17 cellular contexts compared by ENCODE assay signal in the genomic region with DNA sequence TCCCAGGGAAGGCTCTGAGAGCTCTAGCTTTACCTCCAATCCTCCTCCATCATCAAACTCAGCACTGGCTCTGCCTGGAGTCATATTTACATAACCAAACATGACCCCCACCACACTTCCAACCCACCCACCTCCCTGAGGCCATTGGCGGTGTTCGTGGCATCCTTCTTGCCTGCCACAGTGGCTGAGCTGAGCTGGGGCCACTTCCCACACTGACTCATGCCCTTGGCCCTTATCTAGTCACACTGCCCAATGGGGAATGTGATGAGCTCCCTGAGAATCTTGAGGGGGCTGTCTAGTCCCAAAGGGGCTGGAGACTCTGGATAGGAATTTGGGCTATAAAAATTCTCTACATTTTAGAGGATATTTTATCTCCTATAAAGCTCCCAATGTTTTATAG.
DNase-seq lines count a peak whose midpoint lies in the region; ATAC-seq, FAIRE-seq and TF ChIP-seq lines count a peak whose summit lies in the region.
"Had no signal": no experiment of that assay in that cellular context is flagged by ENCODE, and none has a peak within 500 bp of the region (broad histone marks: within the 10 kb centered on the region; RNA-seq: fewer than 3 reads in every experiment).

No MANE protein-coding gene starts in this region.

- no peak for ATAC-seq in K562
- ATAC-seq: body of pancreas; CD8-positive, alpha-beta T cell had no signal

- H3K4me2 ChIP-seq in PC-9 (no peak overlapping the region), K562 (ENCODE audit: insufficient read depth, low read length) (no peak overlapping the region)

- 0 out of 2 replicates have a peak overlapping the region, but pooled peaks have one; percentile 12 for H3K27ac ChIP-seq in PC-9
- no peak overlapping the region for H3K27ac ChIP-seq in K562 (ENCODE audit: extremely low read depth, low read depth, low read length)
- no peak overlapping the region for H3K27ac ChIP-seq in vagina
- H3K27ac ChIP-seq: body of pancreas had no signal

- H3K79me2 ChIP-seq in PC-9 (ENCODE audit: low read depth) = 0 out of 2 replicates have a peak, but pooled peaks cover 4% of the 10 kb centered on the region
- no peaks in the 10 kb centered on the region for H3K79me2 ChIP-seq in K562 (ENCODE audit: control insufficient read depth, insufficient read depth, low read length)

- H3F3A ChIP-seq in PC-9 (ENCODE audit: insufficient read depth, low read depth) = peaks cover 27% of the 10 kb centered on the region; the same call in 1 of the 2 replicates

- POLR2A ChIA-PET in PC-9 (lab: Charles Lee; ENCODE audit: unreplicated experiment) (no interaction called here), K562 (lab: Yijun Ruan, JAX) (interaction anchor here (0.6 to 1.2 kb wide), 7 partner anchors 9 to 295 kb away, joined by 3 to 5 read pairs (median 4); no protein-coding TSS in a partner anchor)

- H3K4me3 ChIP-seq in AG10803 (ENCODE audit: low read length) (no peak overlapping the region), PC-9 (no peak overlapping the region), K562 (no peak overlapping the region), vagina (no peak overlapping the region)
- H3K4me3 ChIP-seq: body of pancreas, HAP-1 had no signal

- no peak for TF ChIP-seq RAD21 in K562 (CRISPR knock-in tag; conservative IDR thresholded peaks at IDR 0.05 in 1 of 2, IDR thresholded peaks at IDR 0.05 in 1 of 2)

- TF ChIP-seq EP300 in K562 (IDR thresholded peaks at IDR 0.05; ENCODE audit: low read length) = no peak

- FAIRE-seq in K562 (lab: Jason Lieb, UNC) = no peak

- H3K27me3 ChIP-seq in PC-9 (ENCODE audit: insufficient read depth, low read depth) (no peaks in the 10 kb centered on the region), K562 (ENCODE audit: control insufficient read depth in 2 of 2, insufficient read depth in 2 of 2, low read length in 2 of 2) (peaks cover 0 to 4% of the 10 kb centered on the region in 2 experiments; a peak in 1 of 5 replicates), vagina (no peaks in the 10 kb centered on the region)
- H3K27me3 ChIP-seq: body of pancreas had no signal

- CTCF ChIA-PET in PC-9 (lab: Charles Lee) = interaction anchor here (0.6 kb wide), 1 partner anchor 9 kb away, joined by 3 read pairs; no protein-coding TSS in a partner anchor
- CTCF ChIA-PET in K562 (lab: Yijun Ruan, JAX; ENCODE audit: low intra/inter-chr PET ratio) = no interaction called here

- no peaks in the 10 kb centered on the region for H3K9me2 ChIP-seq in PC-9 (ENCODE audit: insufficient read depth)

- in situ Hi-C loops in K562 (cut with MboI) = no loop called here
- in situ Hi-C loops in GM13977 (cut with MboI; ENCODE audit: low pct_unique_long_range_greater_than_20kb, low sequenced_read_pairs, unreplicated experiment) = loop anchor here (25.0 kb wide), 1 partner anchor 104 kb away; no protein-coding TSS in a partner anchor

- TF ChIP-seq CTCF in AG10803 (conservative IDR thresholded peaks at IDR 0.05; ENCODE audit: low read length) = no peak
- TF ChIP-seq CTCF in PC-9 (conservative IDR thresholded peaks at IDR 0.05) = no peak
- no peak for TF ChIP-seq CTCF in K562 (IDR thresholded peaks at IDR 0.05 in 2 of 3, conservative IDR thresholded peaks at IDR 0.05 in 1 of 3; ENCODE audit: insufficient read depth in 2 of 3, low read depth in 1 of 3, low read length in 3 of 3)
- no peak for TF ChIP-seq CTCF in GM20000 (IDR thresholded peaks at IDR 0.05; ENCODE audit: extremely low read depth, missing control alignments)
- no peak for TF ChIP-seq CTCF in vagina (IDR thresholded peaks at IDR 0.05)
- no peak for TF ChIP-seq CTCF in GM13977 (IDR thresholded peaks at IDR 0.05; ENCODE audit: extremely low read depth, insufficient read depth, missing control alignments)

- 0 out of 2 replicates have a peak, but pooled peaks cover 20% of the 10 kb centered on the region for H3K36me3 ChIP-seq in PC-9 (ENCODE audit: low read depth)
- no peaks in the 10 kb centered on the region for H3K36me3 ChIP-seq in K562 (ENCODE audit: control insufficient read depth, insufficient read depth, low read length)
- H3K36me3 ChIP-seq in vagina = no peaks in the 10 kb centered on the region
- H3K36me3 ChIP-seq: HAP-1 had no signal

- no peak overlapping the region for H3K9ac ChIP-seq in K562 (ENCODE audit: insufficient read depth in 1 of 2, low read depth in 2 of 2, low read length in 2 of 2)

- H3K4me1 ChIP-seq in PC-9 (replicated peaks; ENCODE audit: insufficient read depth) (peaks cover 32% of the 10 kb centered on the region; the same call in 1 of the 2 replicates), K562 (replicated peaks in 1 of 2; ENCODE audit: control insufficient read depth in 2 of 2, insufficient read depth in 2 of 2, low read length in 2 of 2) (peaks cover 13 to 49% of the 10 kb centered on the region in 2 experiments), vagina (peaks cover 14% of the 10 kb centered on the region)
- H3K4me1 ChIP-seq: HAP-1 had no signal

- WGBS in K562 (ENCODE audit: insufficient coverage, low coverage, missing lambda C conversion rate) = 58% methylated on average over 2 of the region's 2 CpGs

- H4K20me1 ChIP-seq in PC-9 (ENCODE audit: insufficient read depth) = no peaks in the 10 kb centered on the region
- H4K20me1 ChIP-seq in K562 (replicated peaks; ENCODE audit: control insufficient read depth, insufficient read depth, low read length) = no peaks in the 10 kb centered on the region

- DNase-seq in AG10803 (ENCODE audit: low read depth) (peak; percentile 23), EH (ENCODE audit: low read depth) (peak; percentile 84), PC-9 (peak in 1 of 2 experiments; percentile 36), K562 (ENCODE audit: extremely low read depth in 1 of 4, low spot score in 3 of 4) (peak in 1 of 4 experiments; percentile 42), GM20000 (ENCODE audit: low spot score) (no peak), vagina (ENCODE audit: extremely low spot score in 2 of 2) (no peak), NCI-H526 (lab: John Stamatoyannopoulos, UW) (no peak), GM13977 (ENCODE audit: low spot score) (no peak)
- DNase-seq: activated CD4-positive, alpha-beta T cell treated with anti-CD3 and anti-CD28 coated beads for 1 hour; activated gamma-delta T cell; body of pancreas; CD8-positive, alpha-beta T cell; KBM-7; left cardiac atrium; NCI-H1436 treated with DMSO at 0.1 percent for 48 hours; stimulated activated CD4-positive, alpha-beta T cell treated with anti-CD3 and anti-CD28 coated beads, Interleukin-12 subunit alpha, Interleukin-12 subunit beta, amount 100 ng/mL, for 4 hours had no signal

- TF ChIP-seq POLR2A in K562 (conservative IDR thresholded peaks at IDR 0.05) = no peak
- TF ChIP-seq POLR2A in vagina (IDR thresholded peaks at IDR 0.05) = no peak

- BruUV-seq in PC-9 (replicated peaks; lab: Mats Ljungman, UMichigan) = no TSS peak
- BruUV-seq in K562 (replicated peaks; lab: Mats Ljungman, UMichigan) = no TSS peak

- no peak overlapping the region for H2AFZ ChIP-seq in PC-9
- no peak overlapping the region for H2AFZ ChIP-seq in K562 (ENCODE audit: low read depth, low read length)

- H3K9me3 ChIP-seq in PC-9 (ENCODE audit: insufficient read depth, low read depth) = peaks cover 2% of the 10 kb centered on the region; the same call in 1 of the 2 replicates
- H3K9me3 ChIP-seq in K562 (replicated peaks; ENCODE audit: control insufficient read depth, insufficient read depth, low read depth, low read length) = no peaks in the 10 kb centered on the region
- H3K9me3 ChIP-seq in vagina = no peaks in the 10 kb centered on the region
- H3K9me3 ChIP-seq: body of pancreas, HAP-1 had no signal

- intact Hi-C loops in PC-9 (cut with micrococcal nuclease; ENCODE audit: unreplicated experiment) = no loop called here
- intact Hi-C loops in K562 (cut with micrococcal nuclease) = no loop called here
- intact Hi-C loops in vagina (cut with DNase I) = no loop called here

- H3K9me1 ChIP-seq in K562 (ENCODE audit: control insufficient read depth, insufficient read depth, low read length) = no peaks in the 10 kb centered on the region

TF ChIP-seq in K562, 482 proteins besides CTCF, POLR2A, EP300 and RAD21:
- 0 out of 2 replicates have a peak, but pooled peaks have one; percentile 15 for TF ChIP-seq DPF2 (IDR thresholded peaks at IDR 0.05)
- peak; percentile 57; the same call in 1 of the 2 replicates for TF ChIP-seq JUND (IDR thresholded peaks at IDR 0.05; ENCODE audit: borderline replicate concordance, low read depth, low read length)
- TF ChIP-seq JUND (tag; IDR thresholded peaks at IDR 0.05; ENCODE audit: borderline replicate concordance, low read depth, low read length) = peak; percentile 57; the same call in 1 of the 3 replicates
- TF ChIP-seq, protein P1, sequence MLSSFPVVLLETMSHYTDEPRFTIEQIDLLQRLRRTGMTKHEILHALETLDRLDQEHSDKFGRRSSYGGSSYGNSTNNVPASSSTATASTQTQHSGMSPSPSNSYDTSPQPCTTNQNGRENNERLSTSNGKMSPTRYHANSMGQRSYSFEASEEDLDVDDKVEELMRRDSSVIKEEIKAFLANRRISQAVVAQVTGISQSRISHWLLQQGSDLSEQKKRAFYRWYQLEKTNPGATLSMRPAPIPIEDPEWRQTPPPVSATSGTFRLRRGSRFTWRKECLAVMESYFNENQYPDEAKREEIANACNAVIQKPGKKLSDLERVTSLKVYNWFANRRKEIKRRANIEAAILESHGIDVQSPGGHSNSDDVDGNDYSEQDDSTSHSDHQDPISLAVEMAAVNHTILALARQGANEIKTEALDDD (IDR thresholded peaks at IDR 0.05) = no peak
- no peak for TF ChIP-seq ZNF766 (CRISPR knock-in tag; conservative IDR thresholded peaks at IDR 0.05)
- TF ChIP-seq FOSL1 (tag; conservative IDR thresholded peaks at IDR 0.05) = peak; percentile 71; the same call in 1 of the 2 replicates
- TF ChIP-seq ASH1L (IDR thresholded peaks at IDR 0.05; ENCODE audit: borderline replicate concordance, low read depth, partially characterized antibody) = no peak
- TF ChIP-seq, protein P2, sequence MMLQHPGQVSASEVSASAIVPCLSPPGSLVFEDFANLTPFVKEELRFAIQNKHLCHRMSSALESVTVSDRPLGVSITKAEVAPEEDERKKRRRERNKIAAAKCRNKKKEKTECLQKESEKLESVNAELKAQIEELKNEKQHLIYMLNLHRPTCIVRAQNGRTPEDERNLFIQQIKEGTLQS (IDR thresholded peaks at IDR 0.05) = peak; percentile 43
- TF ChIP-seq, protein P2 (CRISPR knock-in tag; conservative IDR thresholded peaks at IDR 0.05) = no peak

Comparison
In these comparisons a context has a peak if more than half of its experiments do, and no peak if none do; other contexts are left out.
1. DNase-seq: peak in AG10803 (single experiment) and EH (single experiment); none in GM20000 (single experiment), vagina (0 of 2), NCI-H526 (0 of 2) and GM13977 (single experiment).